In the genomic region with DNA sequence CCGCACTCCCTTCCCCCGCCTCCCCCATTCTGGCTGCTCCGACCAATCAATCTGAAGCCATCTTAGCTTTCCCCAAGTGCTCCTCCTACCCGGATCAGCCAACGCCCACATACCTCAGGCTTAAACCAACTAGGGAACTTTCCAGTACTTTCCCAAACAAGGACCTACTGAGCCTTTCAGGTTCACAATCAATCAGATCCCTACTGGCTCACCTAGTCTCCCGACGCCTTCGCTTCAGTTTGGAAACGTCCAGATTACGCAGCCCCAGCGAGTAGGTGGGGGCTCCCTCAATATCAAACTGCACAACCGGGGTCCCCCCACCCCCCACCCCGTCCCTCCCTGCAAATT, we compare ENCODE assay signal across 8 cellular contexts. TPM values are rescaled to one million over a fixed set of nuclear protein-coding genes. Genes with fewer than 3 reads are reported as not detected.
DNase-seq lines count a peak whose midpoint lies in the region; ATAC-seq, FAIRE-seq and TF ChIP-seq lines count a peak whose summit lies in the region.

No MANE protein-coding gene starts in this region.

- H3K9ac ChIP-seq in keratinocyte (ENCODE audit: control insufficient read depth, extremely low read depth, insufficient read depth, low read length), result peak overlapping the region; percentile 63

- H3K4me1 ChIP-seq in keratinocyte (ENCODE audit: control insufficient read depth, extremely low read depth, insufficient read depth, low read length), result peaks cover 22% of the 10 kb centered on the region

- H3K9me3 ChIP-seq in keratinocyte (ENCODE audit: control insufficient read depth, low read depth, low read length), result no peaks in the 10 kb centered on the region

- no peak for ATAC-seq in GM19397 (IDR thresholded peaks at IDR 0.05; ENCODE audit: unreplicated experiment)

- no peaks in the 10 kb centered on the region for H3K27me3 ChIP-seq in keratinocyte (ENCODE audit: control insufficient read depth, extremely low read depth, insufficient read depth, low read length)

- H3K9me1 ChIP-seq in keratinocyte (ENCODE audit: control insufficient read depth, extremely low read depth, insufficient read depth, low read length), result no peaks in the 10 kb centered on the region

- H3K36me3 ChIP-seq in keratinocyte (ENCODE audit: control insufficient read depth in 2 of 2, extremely low read depth in 1 of 2, insufficient read depth in 2 of 2, low read length in 2 of 2), result no peaks in the 10 kb centered on the region

- no peak for FAIRE-seq in keratinocyte (lab: Jason Lieb, UNC)

- H2AFZ ChIP-seq in keratinocyte (ENCODE audit: control insufficient read depth, low read length), result peak overlapping the region; percentile 70

- H3K27ac ChIP-seq in coronary artery, result peak overlapping the region; percentile 97 to 100
- H3K27ac ChIP-seq in keratinocyte (ENCODE audit: control insufficient read depth, insufficient read depth, low read length), result peak overlapping the region; percentile 77
- H3K27ac ChIP-seq in skin epidermis, result peak overlapping the region; percentile 48 to 96 (median 94)

- peak; percentile 92 for DNase-seq in AG08396 (ENCODE audit: low spot score)
- DNase-seq in H4 (ENCODE audit: low spot score), result peak; percentile 97
- DNase-seq in NCI-H345 (lab: John Stamatoyannopoulos, UW), result peak; percentile 97
- peak; percentile 72 to 73 for DNase-seq in activated CD4-positive, alpha-beta T cell treated with anti-CD3 and anti-CD28 coated beads for 4 hours
- peak; percentile 98 for DNase-seq in coronary artery (ENCODE audit: low spot score)
- DNase-seq in keratinocyte (ENCODE audit: low read depth, low spot score), result no peak

- H3K79me2 ChIP-seq in keratinocyte (ENCODE audit: control insufficient read depth, insufficient read depth, low read length), result peaks cover 23% of the 10 kb centered on the region

- peak overlapping the region; percentile 71 for H3K4me3 ChIP-seq in coronary artery
- H3K4me3 ChIP-seq in keratinocyte (ENCODE audit: control insufficient read depth in 2 of 3, extremely low read depth in 1 of 3, insufficient read depth in 2 of 3, low read depth in 1 of 3, low read length in 3 of 3), result peak overlapping the region; percentile 48 to 71 (median 61)
- peak overlapping the region; percentile 43 to 59 (median 52) for H3K4me3 ChIP-seq in skin epidermis

- dilution Hi-C loops in keratinocyte (cut with MboI; ENCODE audit: extremely low pct_ligation_motif_present, low sequenced_read_pairs), result no loop called here

- TF ChIP-seq CTCF in coronary artery (IDR thresholded peaks at IDR 0.05) (no peak), keratinocyte (optimal IDR thresholded peaks at IDR 0.05 in 1 of 3, IDR thresholded peaks at IDR 0.05 in 1 of 3, conservative IDR thresholded peaks at IDR 0.05 in 1 of 3; ENCODE audit: extremely low read depth in 1 of 3, insufficient read depth in 2 of 3, low read length in 3 of 3) (no peak)

- no peaks in the 10 kb centered on the region for H4K20me1 ChIP-seq in keratinocyte (ENCODE audit: control insufficient read depth, extremely low read depth, insufficient read depth, low read length)

- H3K4me2 ChIP-seq in keratinocyte (ENCODE audit: control insufficient read depth, extremely low read depth, insufficient read depth, low read depth, low read length), result peak overlapping the region; percentile 85

RNA-seq across cellular contexts. Expression of gene HSPA1L, which starts 0.4 kb away (rescaled TPM):
- 0.85 and 1.0 TPM in 2 replicates for total RNA-seq in H4 (2014; rRNA removed; shearing (Covaris generic))
- polyA plus RNA-seq in keratinocyte, result 0.31 to 0.60 TPM (median 0.54 TPM) in 3 replicates
- polyA plus RNA-seq in keratinocyte (2011; ENCODE audit: low read depth), result 1.1 TPM
- 0.30 and 0.49 TPM in 2 replicates for polyA plus RNA-seq in keratinocyte (2011; cell fraction: cytosol; rRNA removed)
- 0.61 and 0.88 TPM in 2 replicates for polyA plus RNA-seq in keratinocyte (2011; cell fraction: nucleus; rRNA removed)
- polyA plus RNA-seq in keratinocyte (2012; ENCODE audit: low replicate concordance), result 0.47 and 0.97 TPM in 2 replicates
- polyA minus RNA-seq in keratinocyte, result 0.35 to 0.82 TPM (median 0.73 TPM) in 3 replicates
- polyA minus RNA-seq in keratinocyte (2011; cell fraction: cytosol; rRNA and poly(A)+ RNA removed), result not detected
- polyA minus RNA-seq in keratinocyte (2011; cell fraction: nucleus; rRNA and poly(A)+ RNA removed), result 1.2 TPM in 1 of 2 replicates, not detected in the other

RNA-seq across cellular contexts. Expression of gene HSPA1A, which starts 0.7 kb away (rescaled TPM):
- total RNA-seq in H4 (2014; rRNA removed; shearing (Covaris generic)), result 29.8 and 31.5 TPM in 2 replicates
- polyA plus RNA-seq in keratinocyte, result 95.5 to 142 TPM (median 110 TPM) in 3 replicates
- 543 TPM for polyA plus RNA-seq in keratinocyte (2011; ENCODE audit: low read depth)
- polyA plus RNA-seq in keratinocyte (2011; cell fraction: cytosol; rRNA removed), result 58.1 and 98.7 TPM in 2 replicates
- 269 and 283 TPM in 2 replicates for polyA plus RNA-seq in keratinocyte (2011; cell fraction: nucleus; rRNA removed)
- polyA plus RNA-seq in keratinocyte (2012; ENCODE audit: low replicate concordance), result 215 and 387 TPM in 2 replicates
- polyA minus RNA-seq in keratinocyte, result 56.7 to 205 TPM (median 64.7 TPM) in 3 replicates
- polyA minus RNA-seq in keratinocyte (2011; cell fraction: cytosol; rRNA and poly(A)+ RNA removed), result 139 TPM
- 212 and 216 TPM in 2 replicates for polyA minus RNA-seq in keratinocyte (2011; cell fraction: nucleus; rRNA and poly(A)+ RNA removed)

RNA-seq across cellular contexts. Expression of gene LSM2, which starts 7.9 kb away (rescaled TPM):
- 108 and 123 TPM in 2 replicates for total RNA-seq in H4 (2014; rRNA removed; shearing (Covaris generic))
- polyA plus RNA-seq in keratinocyte, result 34.4 to 84.1 TPM (median 46.5 TPM) in 3 replicates
- polyA plus RNA-seq in keratinocyte (2011; ENCODE audit: low read depth), result 18.7 TPM
- 65.3 and 72.5 TPM in 2 replicates for polyA plus RNA-seq in keratinocyte (2011; cell fraction: cytosol; rRNA removed)
- polyA plus RNA-seq in keratinocyte (2011; cell fraction: nucleus; rRNA removed), result 14.3 and 16.3 TPM in 2 replicates
- 44.6 and 69.2 TPM in 2 replicates for polyA plus RNA-seq in keratinocyte (2012; ENCODE audit: low replicate concordance)
- 33.6 to 70.1 TPM (median 49.5 TPM) in 3 replicates for polyA minus RNA-seq in keratinocyte
- polyA minus RNA-seq in keratinocyte (2011; cell fraction: cytosol; rRNA and poly(A)+ RNA removed), result 27.6 TPM
- polyA minus RNA-seq in keratinocyte (2011; cell fraction: nucleus; rRNA and poly(A)+ RNA removed), result 4.2 and 6.5 TPM in 2 replicates

RNA-seq across cellular contexts. Expression of gene HSPA1B, which starts 12.9 kb away (rescaled TPM):
- total RNA-seq in H4 (2014; rRNA removed; shearing (Covaris generic)), result 84.4 and 109 TPM in 2 replicates
- polyA plus RNA-seq in keratinocyte, result 33.5 to 65.8 TPM (median 48.1 TPM) in 3 replicates
- 466 TPM for polyA plus RNA-seq in keratinocyte (2011; ENCODE audit: low read depth)
- polyA plus RNA-seq in keratinocyte (2011; cell fraction: cytosol; rRNA removed), result 25.5 and 35.7 TPM in 2 replicates
- polyA plus RNA-seq in keratinocyte (2011; cell fraction: nucleus; rRNA removed), result 107 and 118 TPM in 2 replicates
- 88.4 and 366 TPM in 2 replicates for polyA plus RNA-seq in keratinocyte (2012; ENCODE audit: low replicate concordance)
- polyA minus RNA-seq in keratinocyte, result 56.1 to 86.6 TPM (median 65.9 TPM) in 3 replicates
- 89.0 TPM for polyA minus RNA-seq in keratinocyte (2011; cell fraction: cytosol; rRNA and poly(A)+ RNA removed)
- 125 and 143 TPM in 2 replicates for polyA minus RNA-seq in keratinocyte (2011; cell fraction: nucleus; rRNA and poly(A)+ RNA removed)

RNA-seq across cellular contexts. Expression of gene VARS1, which starts 19.1 kb away (rescaled TPM):
- 37.3 and 37.5 TPM in 2 replicates for total RNA-seq in H4 (2014; rRNA removed; shearing (Covaris generic))
- 17.2 to 57.2 TPM (median 26.3 TPM) in 3 replicates for polyA plus RNA-seq in keratinocyte
- 44.1 TPM for polyA plus RNA-seq in keratinocyte (2011; ENCODE audit: low read depth)
- polyA plus RNA-seq in keratinocyte (2011; cell fraction: cytosol; rRNA removed), result 27.8 and 40.9 TPM in 2 replicates
- 85.5 and 95.4 TPM in 2 replicates for polyA plus RNA-seq in keratinocyte (2011; cell fraction: nucleus; rRNA removed)
- 61.7 and 103 TPM in 2 replicates for polyA plus RNA-seq in keratinocyte (2012; ENCODE audit: low replicate concordance)
- polyA minus RNA-seq in keratinocyte, result 55.0 to 361 TPM (median 75.6 TPM) in 3 replicates
- 101 TPM for polyA minus RNA-seq in keratinocyte (2011; cell fraction: cytosol; rRNA and poly(A)+ RNA removed)
- polyA minus RNA-seq in keratinocyte (2011; cell fraction: nucleus; rRNA and poly(A)+ RNA removed), result 84.8 and 88.7 TPM in 2 replicates
